2 cellular contexts compared by ENCODE assay signal in genomic region chr19:13831560-13832056, GRCh38.
TF ChIP-seq lines count a peak whose summit lies in the region.

No MANE protein-coding gene starts in this region.

TF ChIP-seq in IMR-90, 13 proteins besides CTCF, POLR2A, EP300 and RAD21:
- no peak for TF ChIP-seq MAZ (IDR thresholded peaks at IDR 0.05; ENCODE audit: borderline replicate concordance, low read depth, low read length)
- 0 out of 2 replicates have a peak, but pooled peaks have one; percentile 19 for TF ChIP-seq USF2 (IDR thresholded peaks at IDR 0.05; ENCODE audit: low read depth, low read length)
- no peak for TF ChIP-seq CEBPB (IDR thresholded peaks at IDR 0.05; ENCODE audit: low read depth, low read length)
- TF ChIP-seq CHD1 (IDR thresholded peaks at IDR 0.05; ENCODE audit: low read depth, low read length): peak; percentile 37; the same call in 1 of the 2 replicates
- TF ChIP-seq RFX5 (IDR thresholded peaks at IDR 0.05; ENCODE audit: low read depth, low read length): no peak
- TF ChIP-seq BHLHE40 (IDR thresholded peaks at IDR 0.05; ENCODE audit: low read depth, low read length): no peak
- TF ChIP-seq SMC3 (IDR thresholded peaks at IDR 0.05; ENCODE audit: low read depth, low read length): no peak
- 0 out of 2 replicates have a peak, but pooled peaks have one; percentile 4 for TF ChIP-seq NFE2L2 (IDR thresholded peaks at IDR 0.05; ENCODE audit: low read depth, low read length)
- no peak for TF ChIP-seq FOS (IDR thresholded peaks at IDR 0.05; ENCODE audit: low read depth, low read length)
TF ChIP-seq in IMR-90: peak in this region for 3.

TF ChIP-seq in HEK293T, 16 proteins besides CTCF, POLR2A, EP300 and RAD21:
- no peak for TF ChIP-seq SUZ12 (IDR thresholded peaks at IDR 0.05)
- no peak for TF ChIP-seq LEF1 (IDR thresholded peaks at IDR 0.05; ENCODE audit: borderline replicate concordance)
- TF ChIP-seq ARNT (IDR thresholded peaks at IDR 0.05): no peak
- TF ChIP-seq FOXA1 (IDR thresholded peaks at IDR 0.05): no peak
- no peak for TF ChIP-seq ZNF384 (IDR thresholded peaks at IDR 0.05)
- no peak for TF ChIP-seq CTBP1 (IDR thresholded peaks at IDR 0.05; ENCODE audit: borderline replicate concordance)
- no peak for TF ChIP-seq L3MBTL2 (conservative IDR thresholded peaks at IDR 0.05)
- no peak for TF ChIP-seq FOXK2 (IDR thresholded peaks at IDR 0.05)
- TF ChIP-seq ELF4 (IDR thresholded peaks at IDR 0.05): no peak
- TF ChIP-seq NFRKB (IDR thresholded peaks at IDR 0.05): no peak
- TF ChIP-seq HDGF (IDR thresholded peaks at IDR 0.05; ENCODE audit: borderline replicate concordance): no peak
- TF ChIP-seq FOXM1 (IDR thresholded peaks at IDR 0.05; ENCODE audit: borderline replicate concordance): no peak
- TF ChIP-seq BHLHE40 (IDR thresholded peaks at IDR 0.05; ENCODE audit: borderline replicate concordance): no peak
- no peak for TF ChIP-seq TARDBP (IDR thresholded peaks at IDR 0.05)
- TF ChIP-seq SP1 (IDR thresholded peaks at IDR 0.05): no peak
- TF ChIP-seq, protein P1, sequence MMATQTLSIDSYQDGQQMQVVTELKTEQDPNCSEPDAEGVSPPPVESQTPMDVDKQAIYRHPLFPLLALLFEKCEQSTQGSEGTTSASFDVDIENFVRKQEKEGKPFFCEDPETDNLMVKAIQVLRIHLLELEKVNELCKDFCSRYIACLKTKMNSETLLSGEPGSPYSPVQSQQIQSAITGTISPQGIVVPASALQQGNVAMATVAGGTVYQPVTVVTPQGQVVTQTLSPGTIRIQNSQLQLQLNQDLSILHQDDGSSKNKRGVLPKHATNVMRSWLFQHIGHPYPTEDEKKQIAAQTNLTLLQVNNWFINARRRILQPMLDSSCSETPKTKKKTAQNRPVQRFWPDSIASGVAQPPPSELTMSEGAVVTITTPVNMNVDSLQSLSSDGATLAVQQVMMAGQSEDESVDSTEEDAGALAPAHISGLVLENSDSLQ (IDR thresholded peaks at IDR 0.05): no peak
